ENCODE assay signal across 9 cellular contexts in the genomic region with DNA sequence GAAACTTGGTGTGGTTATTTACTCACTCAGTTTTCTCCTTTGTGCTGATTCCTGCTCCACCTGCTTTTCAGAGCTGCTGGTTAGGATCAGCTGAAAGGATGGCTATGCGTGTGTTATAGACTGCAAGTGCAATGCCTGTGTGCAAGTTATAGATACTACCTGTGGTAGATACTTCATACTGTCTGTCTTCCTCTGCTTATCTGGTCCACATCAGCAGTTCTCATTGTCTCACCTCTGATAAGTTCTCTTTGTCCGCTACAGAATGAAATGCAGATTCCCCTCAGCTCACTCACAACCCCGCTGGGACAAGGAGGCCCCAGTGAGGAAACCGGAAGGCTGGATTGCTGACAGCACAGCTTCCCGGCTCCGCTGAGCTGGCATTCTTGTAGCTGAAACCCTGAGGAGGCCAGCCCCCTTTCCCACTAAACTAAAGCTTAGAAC. TPM values are rescaled to one million over a fixed set of nuclear protein-coding genes. Genes with fewer than 3 reads are reported as not detected.
A peak's percentile ranks its signal among the peaks of the same experiment; 100 is the strongest.
DNase-seq lines count a peak whose midpoint lies in the region; ATAC-seq and TF ChIP-seq lines count a peak whose summit lies in the region.
"Had no signal": no experiment of that assay in that cellular context is flagged by ENCODE, and none has a peak within 500 bp of the region (broad histone marks: within the 10 kb centered on the region; RNA-seq: fewer than 3 reads in every experiment).

No MANE protein-coding gene starts in this region.

- H3K9me3 ChIP-seq in SK-N-SH (no peaks in the 10 kb centered on the region), mononuclear cell (ENCODE audit: low read depth, low read length) (no peaks in the 10 kb centered on the region), uterus (no peaks in the 10 kb centered on the region)
- H3K9me3 ChIP-seq: HAP-1 had no signal

- CTCF ChIA-PET in SK-N-SH (lab: Yijun Ruan, JAX): interaction anchor here (0.8 kb wide), 1 partner anchor 123 kb away, joined by 3 read pairs; no protein-coding TSS in a partner anchor

- no peak overlapping the region for H3K4me3 ChIP-seq in SK-N-SH (ENCODE audit: low read depth in 2 of 2, low read length in 1 of 2)
- H3K4me3 ChIP-seq in epithelial cell of esophagus (ENCODE audit: low read length): no peak overlapping the region
- H3K4me3 ChIP-seq in mononuclear cell (ENCODE audit: low read length): peak overlapping the region; percentile 27
- H3K4me3 ChIP-seq in uterus: no peak overlapping the region
- H3K4me3 ChIP-seq: HAP-1 had no signal

- H3K9me3 Mint-ChIP-seq in activated T-cell treated with anti-CD3 and anti-CD28 coated beads, Interleukin-2, amount 50 U/mL, for 72 hours: no peaks in the 10 kb centered on the region
- no peaks in the 10 kb centered on the region for H3K9me3 Mint-ChIP-seq in mesothelial cell of epicardium

- H3K27ac ChIP-seq in SK-N-SH (ENCODE audit: low read depth in 2 of 2, low read length in 1 of 2) (no peak overlapping the region), uterus (peak overlapping the region; percentile 77 to 78)

- no peak for TF ChIP-seq POLR2A in uterus (IDR thresholded peaks at IDR 0.05)

- no peaks in the 10 kb centered on the region for H3K9me2 ChIP-seq in SK-N-SH

- no peak overlapping the region for H3K27ac Mint-ChIP-seq in activated T-cell treated with anti-CD3 and anti-CD28 coated beads, Interleukin-2, amount 50 U/mL, for 72 hours
- H3K27ac Mint-ChIP-seq in mesothelial cell of epicardium: no peak overlapping the region

- no peak for TF ChIP-seq RAD21 in SK-N-SH (IDR thresholded peaks at IDR 0.05; ENCODE audit: low read length)

- H3K36me3 Mint-ChIP-seq in activated T-cell treated with anti-CD3 and anti-CD28 coated beads, Interleukin-2, amount 50 U/mL, for 72 hours (ENCODE audit: insufficient read depth in 2 of 2): no peaks in the 10 kb centered on the region
- peaks cover 3% of the 10 kb centered on the region for H3K36me3 Mint-ChIP-seq in mesothelial cell of epicardium

- H3K4me2 ChIP-seq in SK-N-SH: no peak overlapping the region

- 72% methylated on average over 3 of the region's 6 CpGs for WGBS in SK-N-SH (ENCODE audit: low lambda C conversion rate)

- ATAC-seq in SK-N-SH treated with all-trans-retinoic acid at 6 μM for 48 hours: no peak
- no peak for ATAC-seq in activated T-cell treated with anti-CD3 and anti-CD28 coated beads, Interleukin-2, amount 50 U/mL, for 72 hours (replicated peaks in 1 of 2)
- no peak for ATAC-seq in GM18520 (IDR thresholded peaks at IDR 0.05; ENCODE audit: unreplicated experiment)

- peaks cover 0 to 8% of the 10 kb centered on the region in 2 experiments; a peak in 1 of 4 replicates for H3K4me1 ChIP-seq in SK-N-SH (ENCODE audit: control insufficient read depth in 1 of 2, insufficient read depth in 2 of 2, low read depth in 1 of 2, low read length in 1 of 2)
- peaks cover 97% of the 10 kb centered on the region for H3K4me1 ChIP-seq in mononuclear cell (ENCODE audit: insufficient read depth, low read length)
- no peaks in the 10 kb centered on the region for H3K4me1 ChIP-seq in uterus
- H3K4me1 ChIP-seq: HAP-1 had no signal

- H3K27me3 Mint-ChIP-seq in activated T-cell treated with anti-CD3 and anti-CD28 coated beads, Interleukin-2, amount 50 U/mL, for 72 hours (ENCODE audit: low read depth): peaks cover 19% of the 10 kb centered on the region
- no peaks in the 10 kb centered on the region for H3K27me3 Mint-ChIP-seq in mesothelial cell of epicardium (ENCODE audit: low read depth)

- no peak overlapping the region for H3K9ac ChIP-seq in SK-N-SH

- H4K20me1 ChIP-seq in SK-N-SH (ENCODE audit: insufficient read depth): no peaks in the 10 kb centered on the region

- no peak for TF ChIP-seq EP300 in SK-N-SH (IDR thresholded peaks at IDR 0.05; ENCODE audit: borderline replicate concordance in 1 of 2, low read depth in 1 of 2, low read length in 1 of 2)

- peak overlapping the region; percentile 58; the same call in 1 of the 2 replicates for H2AFZ ChIP-seq in SK-N-SH (ENCODE audit: low read depth)

- H3K36me3 ChIP-seq in SK-N-SH (replicated peaks in 1 of 2; ENCODE audit: control insufficient read depth in 1 of 2, insufficient read depth in 2 of 2, low read length in 1 of 2) (no peaks in the 10 kb centered on the region), uterus (no peaks in the 10 kb centered on the region)
- H3K36me3 ChIP-seq: HAP-1 had no signal

- H3K79me2 ChIP-seq in SK-N-SH (ENCODE audit: insufficient read depth): no peaks in the 10 kb centered on the region

- H3F3A ChIP-seq in SK-N-SH (replicated peaks; ENCODE audit: insufficient read depth): no peaks in the 10 kb centered on the region

- peak overlapping the region in 1 of 2 donors; percentile 31 for H3K4me3 Mint-ChIP-seq in activated T-cell treated with anti-CD3 and anti-CD28 coated beads, Interleukin-2, amount 50 U/mL, for 72 hours
- H3K4me3 Mint-ChIP-seq in mesothelial cell of epicardium: no peak overlapping the region

- H3K4me1 Mint-ChIP-seq in activated T-cell treated with anti-CD3 and anti-CD28 coated beads, Interleukin-2, amount 50 U/mL, for 72 hours (ENCODE audit: low read depth): peaks cover 12% of the 10 kb centered on the region
- H3K4me1 Mint-ChIP-seq in mesothelial cell of epicardium: peaks cover 17% of the 10 kb centered on the region

- H3K27me3 ChIP-seq in SK-N-SH (ENCODE audit: insufficient read depth) (no peaks in the 10 kb centered on the region), mononuclear cell (ENCODE audit: insufficient read depth, low read length) (no peaks in the 10 kb centered on the region), uterus (no peaks in the 10 kb centered on the region)

- POLR2A ChIA-PET in SK-N-SH (lab: Yijun Ruan, JAX): no interaction called here

- TF ChIP-seq CTCF in SK-N-SH (IDR thresholded peaks at IDR 0.05) (no peak), epithelial cell of esophagus (IDR thresholded peaks at IDR 0.05; ENCODE audit: insufficient read depth, low read depth, low read length, missing control alignments) (no peak), uterus (IDR thresholded peaks at IDR 0.05) (no peak), mesothelial cell of epicardium (IDR thresholded peaks at IDR 0.05; ENCODE audit: unreplicated experiment) (no peak)

- intact Hi-C loops in uterus (cut with DNase I; ENCODE audit: low total_unique reads): no loop called here

- no peak for DNase-seq in SK-N-SH
- DNase-seq in epithelial cell of esophagus (ENCODE audit: low read depth): peak; percentile 52
- DNase-seq in uterus: no peak
- no peak for DNase-seq in activated T-cell treated with anti-CD3 and anti-CD28 coated beads, Interleukin-2, amount 50 U/mL, for 72 hours
- no peak for DNase-seq in mesothelial cell of epicardium (ENCODE audit: low spot score in 2 of 2, unreplicated experiment in 2 of 2)

TF ChIP-seq in SK-N-SH, 30 proteins besides CTCF, POLR2A, EP300 and RAD21 (continues in another document):
- TF ChIP-seq TAF1 (IDR thresholded peaks at IDR 0.05; ENCODE audit: borderline replicate concordance, low read depth, low read length) (no peak), NFIC (IDR thresholded peaks at IDR 0.05; ENCODE audit: borderline replicate concordance) (no peak), RXRA (IDR thresholded peaks at IDR 0.05; ENCODE audit: borderline replicate concordance, low read depth) (no peak), SIN3A (IDR thresholded peaks at IDR 0.05; ENCODE audit: borderline replicate concordance, low read depth, low read length) (no peak)
- TF ChIP-seq, protein P1, sequence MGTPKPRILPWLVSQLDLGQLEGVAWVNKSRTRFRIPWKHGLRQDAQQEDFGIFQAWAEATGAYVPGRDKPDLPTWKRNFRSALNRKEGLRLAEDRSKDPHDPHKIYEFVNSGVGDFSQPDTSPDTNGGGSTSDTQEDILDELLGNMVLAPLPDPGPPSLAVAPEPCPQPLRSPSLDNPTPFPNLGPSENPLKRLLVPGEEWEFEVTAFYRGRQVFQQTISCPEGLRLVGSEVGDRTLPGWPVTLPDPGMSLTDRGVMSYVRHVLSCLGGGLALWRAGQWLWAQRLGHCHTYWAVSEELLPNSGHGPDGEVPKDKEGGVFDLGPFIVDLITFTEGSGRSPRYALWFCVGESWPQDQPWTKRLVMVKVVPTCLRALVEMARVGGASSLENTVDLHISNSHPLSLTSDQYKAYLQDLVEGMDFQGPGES (IDR thresholded peaks at IDR 0.05; ENCODE audit: low read depth, low read length): no peak

TF ChIP-seq in SK-N-SH treated with all-trans-retinoic acid at 6 μM for 48 hours, 23 proteins besides CTCF, POLR2A, EP300 and RAD21 (continues in another document):
- TF ChIP-seq ZFP3 (CRISPR knock-in tag; IDR thresholded peaks at IDR 0.05) (no peak), ZNF70 (CRISPR knock-in tag; IDR thresholded peaks at IDR 0.05) (no peak), OSR1 (CRISPR knock-in tag; IDR thresholded peaks at IDR 0.05) (no peak), BACH2 (CRISPR knock-in tag; IDR thresholded peaks at IDR 0.05; ENCODE audit: borderline replicate concordance) (no peak), TOX (CRISPR knock-in tag; IDR thresholded peaks at IDR 0.05; ENCODE audit: borderline replicate concordance) (no peak)
- TF ChIP-seq, protein P2, sequence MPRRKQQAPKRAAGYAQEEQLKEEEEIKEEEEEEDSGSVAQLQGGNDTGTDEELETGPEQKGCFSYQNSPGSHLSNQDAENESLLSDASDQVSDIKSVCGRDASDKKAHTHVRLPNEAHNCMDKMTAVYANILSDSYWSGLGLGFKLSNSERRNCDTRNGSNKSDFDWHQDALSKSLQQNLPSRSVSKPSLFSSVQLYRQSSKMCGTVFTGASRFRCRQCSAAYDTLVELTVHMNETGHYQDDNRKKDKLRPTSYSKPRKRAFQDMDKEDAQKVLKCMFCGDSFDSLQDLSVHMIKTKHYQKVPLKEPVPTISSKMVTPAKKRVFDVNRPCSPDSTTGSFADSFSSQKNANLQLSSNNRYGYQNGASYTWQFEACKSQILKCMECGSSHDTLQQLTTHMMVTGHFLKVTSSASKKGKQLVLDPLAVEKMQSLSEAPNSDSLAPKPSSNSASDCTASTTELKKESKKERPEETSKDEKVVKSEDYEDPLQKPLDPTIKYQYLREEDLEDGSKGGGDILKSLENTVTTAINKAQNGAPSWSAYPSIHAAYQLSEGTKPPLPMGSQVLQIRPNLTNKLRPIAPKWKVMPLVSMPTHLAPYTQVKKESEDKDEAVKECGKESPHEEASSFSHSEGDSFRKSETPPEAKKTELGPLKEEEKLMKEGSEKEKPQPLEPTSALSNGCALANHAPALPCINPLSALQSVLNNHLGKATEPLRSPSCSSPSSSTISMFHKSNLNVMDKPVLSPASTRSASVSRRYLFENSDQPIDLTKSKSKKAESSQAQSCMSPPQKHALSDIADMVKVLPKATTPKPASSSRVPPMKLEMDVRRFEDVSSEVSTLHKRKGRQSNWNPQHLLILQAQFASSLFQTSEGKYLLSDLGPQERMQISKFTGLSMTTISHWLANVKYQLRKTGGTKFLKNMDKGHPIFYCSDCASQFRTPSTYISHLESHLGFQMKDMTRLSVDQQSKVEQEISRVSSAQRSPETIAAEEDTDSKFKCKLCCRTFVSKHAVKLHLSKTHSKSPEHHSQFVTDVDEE (CRISPR knock-in tag; IDR thresholded peaks at IDR 0.05): no peak

RNA-seq across cellular contexts. Expression of a gene that starts 37.5 kb away (rescaled TPM):
- not detected in 2 replicates for polyA plus RNA-seq in SK-N-SH (2012; rRNA removed)
- 0.01 TPM in 1 of 2 replicates, not detected in the other for polyA plus RNA-seq in SK-N-SH (2012; cell fraction: cytosol; rRNA removed)
- not detected in 2 replicates for polyA plus RNA-seq in SK-N-SH (2012; cell fraction: nucleus; rRNA removed)
- total RNA-seq in mononuclear cell (under 0.01 TPM), uterus (100 to 1,000 TPM in 1 of 4 donors, 10 to 100 TPM in 3; 12.8 to 154 (median 44.0) TPM), mesothelial cell of epicardium (0.13 to 0.25 TPM (median 0.18 TPM) in 3 replicates)
- total RNA-seq in activated T-cell treated with anti-CD3 and anti-CD28 coated beads, Interleukin-2, amount 50 U/mL, for 72 hours: not detected

Comparison
In these comparisons a context has a peak if more than half of its experiments do, and no peak if none do; other contexts are left out.
1. H3K27ac ChIP-seq: peak in uterus (2 of 2); none in SK-N-SH (0 of 2).
2. RNA of a gene that starts 37.5 kb away (total RNA-seq): 12.8 to 154 TPM in uterus; 0.13 to 0.25 TPM in mesothelial cell of epicardium, under 0.01 TPM in mononuclear cell (single experiment) and not detected in activated T-cell treated with anti-CD3 and anti-CD28 coated beads, Interleukin-2, amount 50 U/mL, for 72 hours; every median in the first group is over 10 times any median in the second.